Comparison of ENCODE assay signal across 8 cellular contexts in genomic region chrX:132023896-132024386, GRCh38. TPM values are rescaled to one million over a fixed set of nuclear protein-coding genes. Genes with fewer than 3 reads are reported as not detected.
DNase-seq lines count a peak whose midpoint lies in the region; ATAC-seq and TF ChIP-seq lines count a peak whose summit lies in the region.

No MANE protein-coding gene starts in this region.

- H3K36me3 Mint-ChIP-seq in T-helper 17 cell (ENCODE audit: low read depth), result no peaks in the 10 kb centered on the region

- DNase-seq in 8988T (peak; percentile 10), T-helper 17 cell (peak; percentile 21 to 23 (median 21)), body of pancreas (no peak), kidney tubule cell (ENCODE audit: low spot score) (peak; percentile 57), DMS153 treated with DMSO at 0.1 percent for 48 hours (lab: John Stamatoyannopoulos, UW; ENCODE audit: unreplicated experiment) (no peak)
- peak; percentile 41 to 52 for DNase-seq in stimulated activated CD4-positive, alpha-beta T cell treated with anti-CD3 and anti-CD28 coated beads, Interleukin-4, amount 100 ng/mL, for 4 hours

- H3K27ac Mint-ChIP-seq in T-helper 17 cell, result peak overlapping the region; percentile 78

- no peaks in the 10 kb centered on the region for H3K9me3 ChIP-seq in T-helper 17 cell (ENCODE audit: control insufficient read depth, low read length, poor library complexity, severe bottlenecking)
- no peaks in the 10 kb centered on the region for H3K9me3 ChIP-seq in body of pancreas

- peaks cover 22% of the 10 kb centered on the region for H3K4me1 Mint-ChIP-seq in T-helper 17 cell

- peak overlapping the region in 1 of 2 donors; percentile 41 for H3K4me3 ChIP-seq in body of pancreas

- no peaks in the 10 kb centered on the region for H3K36me3 ChIP-seq in body of pancreas (replicated peaks in 1 of 2; ENCODE audit: insufficient read depth in 1 of 2, low read depth in 2 of 2)

- TF ChIP-seq CTCF in body of pancreas (IDR thresholded peaks at IDR 0.05), result no peak

- ATAC-seq in GM19043 (IDR thresholded peaks at IDR 0.05; ENCODE audit: low read depth, unreplicated experiment) (peak; percentile 55), HG03175 (IDR thresholded peaks at IDR 0.05; ENCODE audit: unreplicated experiment) (peak; percentile 58), T-helper 17 cell (peak; percentile 43), body of pancreas (peak; percentile 19)

- peak overlapping the region in 3 of 4 donors; percentile 30 to 76 (median 76) for H3K27ac ChIP-seq in body of pancreas

- no peaks in the 10 kb centered on the region for H3K27me3 Mint-ChIP-seq in T-helper 17 cell

- H3K27me3 ChIP-seq in body of pancreas, result no peaks in the 10 kb centered on the region

- 0% methylated on average over 6 to 8 of the region's 16 CpGs for WGBS in body of pancreas, 2 donors

- TF ChIP-seq POLR2A in body of pancreas (IDR thresholded peaks at IDR 0.05), result no peak

- H3K4me3 Mint-ChIP-seq in T-helper 17 cell, result peak overlapping the region; percentile 92

- intact Hi-C loops in body of pancreas (cut with DNase I), result no loop called here

- H3K4me1 ChIP-seq in body of pancreas, result peaks cover 7% of the 10 kb centered on the region

RNA-seq across cellular contexts. Expression of gene STK26, which starts 0.8 kb away (rescaled TPM):
- 10 to 100 TPM; 25.2 to 34.3 TPM for total RNA-seq in T-helper 17 cell
- total RNA-seq in body of pancreas, result 1 to 10 TPM; 4.9 to 5.3 TPM

Comparison
In these comparisons a context has a peak if more than half of its experiments do, and no peak if none do; other contexts are left out.
1. DNase-seq: peak in 8988T (single experiment), T-helper 17 cell (3 of 3), kidney tubule cell (single experiment) and stimulated activated CD4-positive, alpha-beta T cell treated with anti-CD3 and anti-CD28 coated beads, Interleukin-4, amount 100 ng/mL, for 4 hours (2 of 2); none in body of pancreas (0 of 4) and DMS153 treated with DMSO at 0.1 percent for 48 hours (single experiment).
2. RNA of gene STK26, which starts 0.8 kb away (total RNA-seq): 25.2 to 34.3 TPM in T-helper 17 cell; 4.9 to 5.3 TPM in body of pancreas; every median in the first group is over 4 times any median in the second.
3. Peak in every context shown above with its lines, with median percentiles within 50 percentile points of each other: ATAC-seq.